In genomic region chr3:128123538-128124368, GRCh38 we compare ENCODE assay signal across 8 cellular contexts.
DNase-seq lines count a peak whose midpoint lies in the region; ATAC-seq and TF ChIP-seq lines count a peak whose summit lies in the region.

Gene RUVBL1, minus strand, starts transcription at chr3:128123812. Its CDS starts 88 bp downstream, at chr3:128123724.

- DNase-seq in AG09319 (ENCODE audit: extremely low read depth, low read depth) (peak; percentile 90), NCI-H446 treated with DMSO at 0.1 percent for 48 hours (lab: John Stamatoyannopoulos, UW) (peak; percentile 99), cerebellar cortex (ENCODE audit: low spot score) (peak; percentile 98), islet precursor cell (peak; percentile 99)
- DNase-seq in stimulated activated CD4-positive, alpha-beta T cell treated with anti-CD3 and anti-CD28 coated beads, Interleukin-12 subunit alpha, Interleukin-12 subunit beta, amount 100 ng/mL, for 48 hours (ENCODE audit: low read depth in 2 of 3, low spot score in 1 of 3), result peak; percentile 91 to 97 (median 97)

- no peak for TF ChIP-seq CTCF in AG09319 (IDR thresholded peaks at IDR 0.05; ENCODE audit: low read depth, low read length)

- peak; percentile 98 for ATAC-seq in GM19035 (IDR thresholded peaks at IDR 0.05; ENCODE audit: unreplicated experiment)
- peak; percentile 98 for ATAC-seq in HG03354 (IDR thresholded peaks at IDR 0.05; ENCODE audit: poor library complexity, severe bottlenecking, unreplicated experiment)
- ATAC-seq in activated CD4-positive, CD25-positive, alpha-beta regulatory T cell treated with anti-CD3 and anti-CD28 coated beads, Interleukin-2, amount 50 U/mL, for 24 hours, result peak; percentile 99

Comparison
In these comparisons a context has a peak if more than half of its experiments do, and no peak if none do; other contexts are left out.
1. Peak in every context shown above with its lines: DNase-seq and ATAC-seq.